ENCODE assay signal across 8 cellular contexts in the genomic region with DNA sequence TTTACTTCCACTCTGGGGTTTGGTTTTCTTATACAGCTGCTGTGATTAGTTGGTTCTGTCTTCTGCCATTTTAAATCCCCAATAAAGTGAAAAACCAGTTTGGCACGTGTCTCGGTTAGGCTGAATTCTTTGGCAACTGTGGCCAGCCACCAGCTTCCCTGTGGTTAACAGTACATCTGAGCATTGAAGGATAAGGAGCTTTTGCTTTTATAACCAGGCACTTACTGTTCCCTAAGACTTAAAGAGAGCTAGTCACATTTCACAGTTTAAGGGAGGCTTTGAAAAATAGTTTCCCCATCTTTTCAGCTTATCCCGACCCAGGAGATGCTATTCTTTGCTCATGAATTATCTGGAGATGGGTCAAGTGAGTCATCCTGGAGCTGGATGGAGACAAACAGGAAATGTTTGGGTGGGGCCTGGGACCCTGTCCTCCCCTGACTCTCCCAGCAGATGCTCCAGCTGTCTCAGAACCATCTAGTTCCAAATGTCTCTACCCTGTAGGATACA. TPM values are rescaled to one million over a fixed set of nuclear protein-coding genes. Genes with fewer than 3 reads are reported as not detected.
DNase-seq lines count a peak whose midpoint lies in the region; ATAC-seq and TF ChIP-seq lines count a peak whose summit lies in the region.

No MANE protein-coding gene starts in this region.

- H3K27me3 ChIP-seq in ascending aorta (no peaks in the 10 kb centered on the region), right cardiac atrium (ENCODE audit: control insufficient read depth, insufficient read depth) (no peaks in the 10 kb centered on the region), smooth muscle cell (ENCODE audit: low read depth) (no peaks in the 10 kb centered on the region)

- H3K9ac ChIP-seq in smooth muscle cell (ENCODE audit: low read depth) = no peak overlapping the region

- peaks cover 5% of the 10 kb centered on the region for H3K79me2 ChIP-seq in smooth muscle cell (ENCODE audit: low read depth)

- H3K4me1 ChIP-seq in ascending aorta (peaks cover 3 to 14% of the 10 kb centered on the region in 2 donors), right cardiac atrium (ENCODE audit: control insufficient read depth, insufficient read depth, low read length) (peaks cover 18% of the 10 kb centered on the region), smooth muscle cell (ENCODE audit: low read depth) (peaks cover 8% of the 10 kb centered on the region)

- peak overlapping the region; percentile 31 for H3K4me2 ChIP-seq in smooth muscle cell

- ATAC-seq in right cardiac atrium = peak; percentile 56 to 76
- no peak for ATAC-seq in HG03039 (IDR thresholded peaks at IDR 0.05; ENCODE audit: unreplicated experiment)
- ATAC-seq in GM21447 (IDR thresholded peaks at IDR 0.05; ENCODE audit: unreplicated experiment) = no peak

- H2AFZ ChIP-seq in smooth muscle cell (ENCODE audit: low read depth) = no peak overlapping the region

- H3F3A ChIP-seq in smooth muscle cell (ENCODE audit: low read depth) = peaks cover 61% of the 10 kb centered on the region

- H3K9me3 ChIP-seq in ascending aorta (no peaks in the 10 kb centered on the region), right cardiac atrium (ENCODE audit: control insufficient read depth, low read length) (no peaks in the 10 kb centered on the region), smooth muscle cell (replicated peaks; ENCODE audit: low read depth) (no peaks in the 10 kb centered on the region)

- 19% methylated on average over 3 of the region's 3 CpGs for WGBS in right cardiac atrium
- WGBS in smooth muscle cell (ENCODE audit: low lambda C conversion rate) = 4% methylated on average over 3 of the region's 3 CpGs

- DNase-seq in GM04504 (ENCODE audit: low read depth) (peak; percentile 84), ascending aorta (ENCODE audit: low spot score in 2 of 2) (no peak), right cardiac atrium (peak in 1 of 3 donors; percentile 46), smooth muscle cell (lab: John Stamatoyannopoulos, UW; ENCODE audit: unreplicated experiment) (no peak)
- no peak for DNase-seq in stimulated activated CD4-positive, alpha-beta T cell treated with anti-CD3 and anti-CD28 coated beads, Interleukin-2, amount 100 ng/mL, for 48 hours
- DNase-seq in stimulated activated CD4-positive, alpha-beta T cell treated with anti-CD3 and anti-CD28 coated beads, Interleukin-1b, Interleukin-23, amount 100 ng/mL, for 48 hours = no peak

- peaks cover 53% of the 10 kb centered on the region for H4K20me1 ChIP-seq in smooth muscle cell (ENCODE audit: low read depth)

- intact Hi-C loops in ascending aorta (cut with DNase I) = no loop called here
- intact Hi-C loops in right cardiac atrium (cut with DNase I) = no loop called here

- peak overlapping the region; percentile 59 to 71 for H3K27ac ChIP-seq in ascending aorta
- peak overlapping the region; percentile 81 for H3K27ac ChIP-seq in right cardiac atrium (ENCODE audit: low read length)
- H3K27ac ChIP-seq in smooth muscle cell (ENCODE audit: low read depth) = peak overlapping the region; percentile 51

- TF ChIP-seq CTCF in ascending aorta (IDR thresholded peaks at IDR 0.05) (no peak), smooth muscle cell (IDR thresholded peaks at IDR 0.05; ENCODE audit: borderline replicate concordance, insufficient read depth, poor library complexity, severe bottlenecking) (no peak)

- no peak overlapping the region for H3K4me3 ChIP-seq in ascending aorta
- no peak overlapping the region for H3K4me3 ChIP-seq in right cardiac atrium (ENCODE audit: low read length)
- no peak overlapping the region for H3K4me3 ChIP-seq in smooth muscle cell

- H3K36me3 ChIP-seq in ascending aorta = peaks cover 46 to 82% of the 10 kb centered on the region in 2 donors
- H3K36me3 ChIP-seq in smooth muscle cell (ENCODE audit: low read depth) = peaks cover 13% of the 10 kb centered on the region

RNA-seq across cellular contexts. Expression of a gene that starts 57.3 kb away (rescaled TPM):
- total RNA-seq in ascending aorta (not detected), right cardiac atrium (1 to 10 TPM in 2 of 4 donors, under 1 TPM in 2; 0.26 to 1.5 (median 0.89) TPM), smooth muscle cell (0.49 and 9.7 TPM in 2 replicates)
- polyA plus RNA-seq in right cardiac atrium (0.43 TPM), smooth muscle cell (0.54 and 1.5 TPM in 2 replicates)

Comparison
In these comparisons a context has a peak if more than half of its experiments do, and no peak if none do; other contexts are left out.
1. ATAC-seq: peak in right cardiac atrium (2 of 2); none in HG03039 (single experiment) and GM21447 (single experiment).
2. Peak in every context shown above with its lines, with median percentiles within 50 percentile points of each other: H3K27ac ChIP-seq.